8 cellular contexts compared by ENCODE assay signal in genomic region chr5:135565691-135566421, GRCh38. TPM values are rescaled to one million over a fixed set of nuclear protein-coding genes. Genes with fewer than 3 reads are reported as not detected.
DNase-seq lines count a peak whose midpoint lies in the region; ATAC-seq, FAIRE-seq and TF ChIP-seq lines count a peak whose summit lies in the region.

No MANE protein-coding gene starts in this region.

- H3K27me3 ChIP-seq in parathyroid adenoma (ENCODE audit: control insufficient read depth, insufficient read depth, low read length) (no peaks in the 10 kb centered on the region), upper lobe of right lung (peaks cover 15% of the 10 kb centered on the region)

- H3K9ac ChIP-seq in parathyroid adenoma: no peak overlapping the region

- H3K9me3 ChIP-seq in parathyroid adenoma (ENCODE audit: control insufficient read depth, low read length) (no peaks in the 10 kb centered on the region), upper lobe of right lung (no peaks in the 10 kb centered on the region)

- H3K27ac ChIP-seq in parathyroid adenoma: no peak overlapping the region
- H3K27ac ChIP-seq in upper lobe of right lung: no peak overlapping the region

- FAIRE-seq in RCC 7860 (lab: Jason Lieb, UNC): peak; percentile 59

- no peak overlapping the region for H3K4me3 Mint-ChIP-seq in activated T-helper 2 cell treated with anti-CD3 and anti-CD28 coated beads, Interferon-gamma antibody, Interleukin-2, Interleukin-4, amounts not matched to agents 10 μg/mL and 5 μg/mL and 100 μg/mL, durations not matched to agents 14 hours and 24 hours and 36 hours (ENCODE audit: low read depth)

- H3K4me1 ChIP-seq in parathyroid adenoma (no peaks in the 10 kb centered on the region), upper lobe of right lung (no peaks in the 10 kb centered on the region)

- no peak overlapping the region for H3K4me3 ChIP-seq in parathyroid adenoma (ENCODE audit: low read depth, low read length)
- no peak overlapping the region for H3K4me3 ChIP-seq in upper lobe of right lung

- H2AFZ ChIP-seq in parathyroid adenoma: no peak overlapping the region

- no peak overlapping the region for H3K27ac Mint-ChIP-seq in activated T-helper 2 cell treated with anti-CD3 and anti-CD28 coated beads, Interferon-gamma antibody, Interleukin-2, Interleukin-4, amounts not matched to agents 10 μg/mL and 5 μg/mL and 100 μg/mL, durations not matched to agents 14 hours and 24 hours and 36 hours

- H3K79me2 ChIP-seq in parathyroid adenoma: no peaks in the 10 kb centered on the region

- H3K36me3 ChIP-seq in parathyroid adenoma (ENCODE audit: control insufficient read depth, insufficient read depth, low read length) (no peaks in the 10 kb centered on the region), upper lobe of right lung (no peaks in the 10 kb centered on the region)

- no peak overlapping the region for H3K4me2 ChIP-seq in parathyroid adenoma (ENCODE audit: low read length)

- peaks cover 1% of the 10 kb centered on the region for H3K4me1 Mint-ChIP-seq in activated T-helper 2 cell treated with anti-CD3 and anti-CD28 coated beads, Interferon-gamma antibody, Interleukin-2, Interleukin-4, amounts not matched to agents 10 μg/mL and 5 μg/mL and 100 μg/mL, durations not matched to agents 14 hours and 24 hours and 36 hours (ENCODE audit: low read depth)

- intact Hi-C loops in activated T-helper 2 cell treated with anti-CD3 and anti-CD28 coated beads, Interferon-gamma antibody, Interleukin-2, Interleukin-4, amounts not matched to agents 10 μg/mL and 5 μg/mL and 100 μg/mL, durations not matched to agents 14 hours and 24 hours and 36 hours (cut with micrococcal nuclease): loop anchor here (1.0 kb wide), 1 partner anchor 100 kb away; no protein-coding TSS in a partner anchor
- intact Hi-C loops in upper lobe of right lung (cut with DNase I): no loop called here

- H3K27me3 Mint-ChIP-seq in activated T-helper 2 cell treated with anti-CD3 and anti-CD28 coated beads, Interferon-gamma antibody, Interleukin-2, Interleukin-4, amounts not matched to agents 10 μg/mL and 5 μg/mL and 100 μg/mL, durations not matched to agents 14 hours and 24 hours and 36 hours (ENCODE audit: low read depth): peaks cover 5% of the 10 kb centered on the region

- TF ChIP-seq CTCF in parathyroid adenoma (IDR thresholded peaks at IDR 0.05): peak; percentile 87
- peak; percentile 87 for TF ChIP-seq CTCF in upper lobe of right lung (IDR thresholded peaks at IDR 0.05)

- peak; percentile 83 for ATAC-seq in upper lobe of right lung

- H3K9me3 Mint-ChIP-seq in activated T-helper 2 cell treated with anti-CD3 and anti-CD28 coated beads, Interferon-gamma antibody, Interleukin-2, Interleukin-4, amounts not matched to agents 10 μg/mL and 5 μg/mL and 100 μg/mL, durations not matched to agents 14 hours and 24 hours and 36 hours: no peaks in the 10 kb centered on the region

- DNase-seq in ELR (ENCODE audit: low read depth) (peak; percentile 69), HK-2 (ENCODE audit: unreplicated experiment) (peak; percentile 53), RCC 7860 (ENCODE audit: low spot score) (peak; percentile 8), germinal center (ENCODE audit: low spot score) (peak; percentile 59), upper lobe of right lung (peak; percentile 89), NCI-H526 treated with DMSO at 0.1 percent for 48 hours (lab: John Stamatoyannopoulos, UW) (no peak)
- peak; percentile 46 for DNase-seq in activated T-helper 2 cell treated with anti-CD3 and anti-CD28 coated beads, Interferon-gamma antibody, Interleukin-2, Interleukin-4, amounts not matched to agents 10 μg/mL and 5 μg/mL and 100 μg/mL, durations not matched to agents 14 hours and 24 hours and 36 hours (ENCODE audit: low spot score)

- no peaks in the 10 kb centered on the region for H3K36me3 Mint-ChIP-seq in activated T-helper 2 cell treated with anti-CD3 and anti-CD28 coated beads, Interferon-gamma antibody, Interleukin-2, Interleukin-4, amounts not matched to agents 10 μg/mL and 5 μg/mL and 100 μg/mL, durations not matched to agents 14 hours and 24 hours and 36 hours (ENCODE audit: low read depth)

RNA-seq across cellular contexts. Expression of gene CXCL14, which starts 12.9 kb away (rescaled TPM):
- not detected in 2 replicates for total RNA-seq in activated T-helper 2 cell treated with anti-CD3 and anti-CD28 coated beads, Interferon-gamma antibody, Interleukin-2, Interleukin-4, amounts not matched to agents 10 μg/mL and 5 μg/mL and 100 μg/mL, durations not matched to agents 14 hours and 24 hours and 36 hours
- total RNA-seq in upper lobe of right lung: 0.38 TPM

RNA-seq across cellular contexts. Expression of gene NEUROG1, which starts 30.1 kb away (rescaled TPM):
- total RNA-seq in activated T-helper 2 cell treated with anti-CD3 and anti-CD28 coated beads, Interferon-gamma antibody, Interleukin-2, Interleukin-4, amounts not matched to agents 10 μg/mL and 5 μg/mL and 100 μg/mL, durations not matched to agents 14 hours and 24 hours and 36 hours: not detected in 2 replicates
- not detected for total RNA-seq in upper lobe of right lung
